Comparison of ENCODE assay signal across 1 cellular context in genomic region chr15:64795921-64796320, GRCh38. TPM values are rescaled to one million over a fixed set of nuclear protein-coding genes. Genes with fewer than 3 reads are reported as not detected.
"Had no signal": no experiment of that assay in that cellular context is flagged by ENCODE, and none has a peak within 500 bp of the region (broad histone marks: within the 10 kb centered on the region; RNA-seq: fewer than 3 reads in every experiment).

No MANE protein-coding gene starts in this region.

RNA-seq across cellular contexts. Expression of gene RBPMS2, which starts 20.5 kb away (rescaled TPM):
- total RNA-seq: LHCN-M2 had no signal
